In the genomic region with DNA sequence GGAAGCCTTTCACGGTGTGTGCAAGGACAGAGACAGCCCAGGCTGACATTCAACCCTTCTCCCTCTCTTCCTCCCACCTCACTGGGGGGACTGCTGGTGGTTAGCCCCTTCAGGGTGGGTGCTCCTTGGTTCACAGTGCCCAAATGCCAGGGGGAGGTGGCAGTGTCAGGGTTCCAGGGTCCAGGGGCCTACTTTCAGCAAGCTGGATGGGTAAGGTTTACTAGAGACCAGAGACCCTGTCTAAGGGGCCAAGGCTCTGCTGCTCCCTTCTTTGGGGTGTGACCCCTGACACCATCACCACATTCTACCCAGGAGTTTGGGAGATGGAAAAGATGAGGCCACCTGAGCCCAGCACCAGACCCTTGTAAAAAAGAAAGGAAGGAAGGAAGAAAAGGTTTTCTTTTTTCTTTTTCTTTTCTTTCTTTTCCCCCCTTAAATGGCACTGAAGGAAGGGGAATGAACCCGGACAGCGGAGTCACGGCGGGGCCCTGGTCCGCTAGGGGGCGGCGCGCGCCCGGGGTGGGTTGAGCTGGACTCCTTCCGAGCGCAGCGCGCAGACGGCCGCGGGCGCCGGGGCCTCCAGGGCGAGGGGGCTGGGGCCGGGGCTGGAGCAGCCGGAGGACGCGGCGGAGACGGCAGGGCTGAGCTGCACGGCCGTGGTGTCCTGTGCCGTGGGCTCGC, we compare ENCODE assay signal across 9 cellular contexts. TPM values are rescaled to one million over a fixed set of nuclear protein-coding genes. Genes with fewer than 3 reads are reported as not detected.
DNase-seq lines count a peak whose midpoint lies in the region; ATAC-seq and TF ChIP-seq lines count a peak whose summit lies in the region.
"Had no signal": no experiment of that assay in that cellular context is flagged by ENCODE, and none has a peak within 500 bp of the region (broad histone marks: within the 10 kb centered on the region; RNA-seq: fewer than 3 reads in every experiment).

No MANE protein-coding gene starts in this region.

- H4K20me1 ChIP-seq in neural progenitor cell (ENCODE audit: low read depth) = peaks cover 26% of the 10 kb centered on the region

- no peak overlapping the region for H3K27ac Mint-ChIP-seq in neural progenitor cell

- peak overlapping the region in 3 of 4 donors; percentile 52 to 82 (median 78) for H3K27ac ChIP-seq in esophagus squamous epithelium
- no peak overlapping the region for H3K27ac ChIP-seq in neural progenitor cell

- no peaks in the 10 kb centered on the region for H3K36me3 Mint-ChIP-seq in neural progenitor cell

- 2 to 8% methylated on average over 5 to 16 of the region's 31 CpGs for WGBS in esophagus squamous epithelium, 2 donors

- peaks cover 0 to 79% (median 0%) of the 10 kb centered on the region in 4 donors for H3K27me3 ChIP-seq in esophagus squamous epithelium
- peaks cover 100% of the 10 kb centered on the region for H3K27me3 ChIP-seq in neural progenitor cell

- H2AFZ ChIP-seq in neural progenitor cell (replicated peaks) = no peak overlapping the region

- peaks cover under 1% of the 10 kb centered on the region for H3F3A ChIP-seq in neural progenitor cell (ENCODE audit: low read depth)

- H3K4me1 Mint-ChIP-seq in neural progenitor cell = peaks cover 9% of the 10 kb centered on the region

- no peak overlapping the region for H3K9ac ChIP-seq in neural progenitor cell

- ATAC-seq in GM18498 (IDR thresholded peaks at IDR 0.05; ENCODE audit: unreplicated experiment) = peak; percentile 55
- peak; percentile 74 for ATAC-seq in stimulated activated naive CD8-positive, alpha-beta T cell treated with anti-CD3 and anti-CD28 coated beads, Interleukin-15, Interleukin-2, amounts not matched to agents 100 U/mL and 50 U/mL, for 24 hours
- ATAC-seq in HG03039 (IDR thresholded peaks at IDR 0.05; ENCODE audit: unreplicated experiment) = no peak

- in situ Hi-C loops in ACHN (cut with HindIII; ENCODE audit: low pct_ligation_motif_present, low pct_unique_long_range_greater_than_20kb, low sequenced_read_pairs) = no loop called here

- peak overlapping the region; percentile 71 for H3K4me3 Mint-ChIP-seq in neural progenitor cell

- H3K4me2 ChIP-seq in neural progenitor cell = peak overlapping the region; percentile 79

- H3K9me3 Mint-ChIP-seq in neural progenitor cell = peaks cover 17% of the 10 kb centered on the region

- no peaks in the 10 kb centered on the region for H3K9me3 ChIP-seq in esophagus squamous epithelium
- H3K9me3 ChIP-seq in neural progenitor cell (ENCODE audit: low read depth) = no peaks in the 10 kb centered on the region

- peaks cover 63% of the 10 kb centered on the region for H3K27me3 Mint-ChIP-seq in neural progenitor cell (ENCODE audit: insufficient read depth, low read depth)

- TF ChIP-seq CTCF in esophagus squamous epithelium (IDR thresholded peaks at IDR 0.05) (peak; percentile 47 to 71 (median 62)), neural progenitor cell (IDR thresholded peaks at IDR 0.05) (peak; percentile 82)

- H3K36me3 ChIP-seq in esophagus squamous epithelium (no peaks in the 10 kb centered on the region), neural progenitor cell (no peaks in the 10 kb centered on the region)

- intact Hi-C loops in esophagus squamous epithelium (cut with DNase I) = loop anchor here (10.0 kb wide), 1 partner anchor 192 kb away; no protein-coding TSS in a partner anchor

- H3K4me1 ChIP-seq in esophagus squamous epithelium (peaks cover 3 to 36% (median 8%) of the 10 kb centered on the region in 3 donors), neural progenitor cell (no peaks in the 10 kb centered on the region)

- H3K79me2 ChIP-seq in neural progenitor cell (ENCODE audit: low read depth) = no peaks in the 10 kb centered on the region

- H3K4me3 ChIP-seq in esophagus squamous epithelium = peak overlapping the region; percentile 22 to 67 (median 42)
- H3K4me3 ChIP-seq in neural progenitor cell = peak overlapping the region; percentile 42

- peak in 1 of 4 donors; percentile 16 for TF ChIP-seq POLR2A in esophagus squamous epithelium (IDR thresholded peaks at IDR 0.05)

- peak; percentile 44 for DNase-seq in ACHN
- DNase-seq in NOMO-1 (lab: John Stamatoyannopoulos, UW; ENCODE audit: unreplicated experiment in 2 of 2) = peak; percentile 36 to 45
- peak; percentile 79 to 82 for DNase-seq in activated T-cell treated with anti-CD3 and anti-CD28 coated beads, Interleukin-2, amount 50 U/mL, for 48 hours
- no peak for DNase-seq in esophagus squamous epithelium (lab: John Stamatoyannopoulos, UW)
- DNase-seq in neural progenitor cell (ENCODE audit: low spot score) = peak; percentile 90
- peak; percentile 83 for DNase-seq in stimulated activated naive CD8-positive, alpha-beta T cell treated with anti-CD3 and anti-CD28 coated beads, Interleukin-15, Interleukin-2, amounts not matched to agents 100 U/mL and 50 U/mL, for 24 hours

RNA-seq across cellular contexts. Expression of gene KNCN, which starts 18.8 kb away (rescaled TPM):
- total RNA-seq in esophagus squamous epithelium = not detected
- not detected in 2 replicates for total RNA-seq in neural progenitor cell (ENCODE audit: low replicate concordance)
- total RNA-seq: pulmonary artery endothelial cell had no signal

RNA-seq across cellular contexts. Expression of gene DMBX1, which starts 43.0 kb away (rescaled TPM):
- total RNA-seq in esophagus squamous epithelium (not detected), neural progenitor cell (ENCODE audit: low replicate concordance) (0.06 and 0.56 TPM in 2 replicates)
- total RNA-seq: pulmonary artery endothelial cell had no signal
